In the genomic region with DNA sequence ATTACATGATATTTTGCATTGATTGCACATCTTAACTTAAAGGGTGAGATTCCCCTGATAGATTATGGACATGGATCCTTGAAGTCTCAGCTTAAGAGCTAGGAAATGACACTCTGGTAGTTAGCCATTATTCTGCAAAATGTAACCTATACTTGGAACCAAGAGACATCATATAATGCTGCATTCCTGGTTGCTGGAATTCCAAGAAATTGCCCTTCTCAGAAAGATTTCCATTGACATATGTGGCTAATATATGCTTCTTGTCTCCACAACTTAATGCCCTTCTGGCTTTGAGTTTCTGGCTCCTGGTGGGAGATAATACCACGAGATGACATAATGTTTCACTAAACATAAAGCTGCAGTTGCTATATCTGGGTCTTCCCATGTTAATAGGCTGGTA, we compare ENCODE assay signal across 23 cellular contexts.
"Had no signal": no experiment of that assay in that cellular context is flagged by ENCODE, and none has a peak within 500 bp of the region (broad histone marks: within the 10 kb centered on the region; RNA-seq: fewer than 3 reads in every experiment).

No MANE protein-coding gene starts in this region.

- H3K9me3 ChIP-seq: colonic mucosa, esophagus muscularis mucosa, esophagus squamous epithelium, gastrocnemius medialis had no signal

- H3K27ac ChIP-seq: colonic mucosa, coronary artery, dorsolateral prefrontal cortex, epithelial cell of prostate, esophagus muscularis mucosa, esophagus squamous epithelium, foreskin keratinocyte, gastrocnemius medialis, gastroesophageal sphincter, heart left ventricle, heart right ventricle had no signal

- H3K36me3 ChIP-seq: colonic mucosa, esophagus muscularis mucosa, esophagus squamous epithelium, gastrocnemius medialis, gastroesophageal sphincter, heart left ventricle, heart right ventricle had no signal

- H3K27me3 ChIP-seq: colonic mucosa, dorsolateral prefrontal cortex, esophagus muscularis mucosa, esophagus squamous epithelium, foreskin keratinocyte, gastrocnemius medialis, gastroesophageal sphincter, heart left ventricle, heart right ventricle had no signal

- H3K4me3 ChIP-seq: colonic mucosa, coronary artery, dorsolateral prefrontal cortex, esophagus muscularis mucosa, esophagus squamous epithelium, gastrocnemius medialis, gastroesophageal sphincter, heart left ventricle, heart right ventricle had no signal

- DNase-seq: colonic mucosa; cortex of kidney; dermis blood vessel endothelial cell; dorsolateral prefrontal cortex; effector CD4-positive, alpha-beta T cell; effector CD8-positive, alpha-beta T cell; effector memory CD4-positive, alpha-beta T cell; effector memory CD8-positive, alpha-beta T cell; endodermal cell; erythroblast; esophagus squamous epithelium; foreskin fibroblast; foreskin keratinocyte; foreskin melanocyte; gastrocnemius medialis; glutamatergic neuron; head of caudate nucleus; heart left ventricle; heart right ventricle had no signal

- H3K4me1 ChIP-seq: colonic mucosa, esophagus muscularis mucosa, esophagus squamous epithelium, foreskin keratinocyte, gastrocnemius medialis, gastroesophageal sphincter, heart left ventricle, heart right ventricle had no signal
